15 cellular contexts compared by ENCODE assay signal in the genomic region with DNA sequence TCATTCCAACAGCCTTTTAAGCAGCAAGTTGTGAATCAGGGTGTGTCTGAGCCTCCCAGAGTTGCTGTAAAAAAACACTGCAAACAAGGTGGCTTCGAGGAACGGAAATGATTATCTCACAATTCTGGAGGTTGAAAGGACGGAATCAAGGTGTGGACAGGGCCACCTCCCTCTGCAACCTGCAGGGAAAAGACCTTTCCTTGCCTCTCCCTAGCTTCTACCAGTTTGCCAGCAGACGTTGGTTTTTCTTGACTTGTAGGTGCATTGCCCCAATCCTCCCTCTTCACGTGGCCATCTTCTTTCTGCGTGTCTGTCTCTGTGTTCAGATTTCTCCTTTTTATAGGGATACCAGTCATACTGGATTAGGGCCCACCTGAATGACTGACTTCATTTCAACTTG. TPM values are rescaled to one million over a fixed set of nuclear protein-coding genes. Genes with fewer than 3 reads are reported as not detected.
DNase-seq lines count a peak whose midpoint lies in the region; ATAC-seq, FAIRE-seq and TF ChIP-seq lines count a peak whose summit lies in the region.
"Had no signal": no experiment of that assay in that cellular context is flagged by ENCODE, and none has a peak within 500 bp of the region (broad histone marks: within the 10 kb centered on the region; RNA-seq: fewer than 3 reads in every experiment).

No MANE protein-coding gene starts in this region.

- intact Hi-C loops in K562 (cut with micrococcal nuclease) = no loop called here

- WGBS in K562 (ENCODE audit: insufficient coverage, low coverage, missing lambda C conversion rate) = 0% methylated on average over 6 of the region's 6 CpGs
- WGBS in small intestine, 3 donors = 33 to 72% (median 56%) methylated on average over 6 of the region's 6 CpGs
- 49% methylated on average over 6 of the region's 6 CpGs for WGBS in SK-N-SH (ENCODE audit: low lambda C conversion rate)

- H3K9me3 ChIP-seq in K562 (replicated peaks; ENCODE audit: control insufficient read depth, insufficient read depth, low read depth, low read length) (no peaks in the 10 kb centered on the region), small intestine (ENCODE audit: control insufficient read depth, low read depth) (no peaks in the 10 kb centered on the region), SK-N-SH (no peaks in the 10 kb centered on the region), SJCRH30 (replicated peaks) (no peaks in the 10 kb centered on the region), HAP-1 (peaks cover 3% of the 10 kb centered on the region; the same call in 1 of the 2 replicates)
- H3K9me3 ChIP-seq: BE2C had no signal

- CTCF ChIA-PET in K562 (lab: Yijun Ruan, JAX; ENCODE audit: low intra/inter-chr PET ratio) (no interaction called here), SK-N-SH (lab: Yijun Ruan, JAX) (interaction anchor here (1.5 kb wide), 1 partner anchor 248 kb away, joined by 3 read pairs; no protein-coding TSS in a partner anchor)

- no peak overlapping the region for H3K4me2 ChIP-seq in K562 (ENCODE audit: insufficient read depth, low read length)
- H3K4me2 ChIP-seq in SK-N-SH = no peak overlapping the region
- H3K4me2 ChIP-seq: A549 had no signal

- TF ChIP-seq RAD21 in K562 (CRISPR knock-in tag; conservative IDR thresholded peaks at IDR 0.05 in 1 of 2, IDR thresholded peaks at IDR 0.05 in 1 of 2) (no peak), SK-N-SH (IDR thresholded peaks at IDR 0.05; ENCODE audit: low read length) (no peak)

- no peaks in the 10 kb centered on the region for H3K36me3 ChIP-seq in K562 (ENCODE audit: control insufficient read depth, insufficient read depth, low read length)
- no peaks in the 10 kb centered on the region for H3K36me3 ChIP-seq in small intestine (ENCODE audit: control insufficient read depth in 2 of 2, insufficient read depth in 2 of 2, low read length in 2 of 2)
- H3K36me3 ChIP-seq in SK-N-SH (replicated peaks in 1 of 2; ENCODE audit: control insufficient read depth in 1 of 2, insufficient read depth in 2 of 2, low read length in 1 of 2) = no peaks in the 10 kb centered on the region
- H3K36me3 ChIP-seq in SJCRH30 = no peaks in the 10 kb centered on the region
- no peaks in the 10 kb centered on the region for H3K36me3 ChIP-seq in HAP-1 (replicated peaks)
- H3K36me3 ChIP-seq: BE2C had no signal

- peaks cover 3 to 36% of the 10 kb centered on the region in 2 experiments; a peak in 4 of 5 replicates for H3K27me3 ChIP-seq in K562 (ENCODE audit: control insufficient read depth in 2 of 2, insufficient read depth in 2 of 2, low read length in 2 of 2)
- no peaks in the 10 kb centered on the region for H3K27me3 ChIP-seq in small intestine (ENCODE audit: control insufficient read depth in 2 of 2, insufficient read depth in 2 of 2, low read length in 2 of 2)
- H3K27me3 ChIP-seq in SK-N-SH (ENCODE audit: insufficient read depth) = no peaks in the 10 kb centered on the region; the same call in 1 of the 2 replicates
- H3K27me3 ChIP-seq in SJCRH30 = no peaks in the 10 kb centered on the region
- H3K27me3 ChIP-seq in HAP-1 (ENCODE audit: low read depth) = no peaks in the 10 kb centered on the region
- H3K27me3 ChIP-seq: BE2C had no signal

- no peak for TF ChIP-seq POLR2A in K562 (conservative IDR thresholded peaks at IDR 0.05)

- in situ Hi-C loops in K562 (cut with MboI) = no loop called here
- in situ Hi-C loops in HAP-1 (cut with MboI; ENCODE audit: low sequenced_read_pairs) = no loop called here

- DNase-seq in K562 (ENCODE audit: extremely low read depth in 1 of 4, low spot score in 3 of 4) = no peak
- peak; percentile 12 for DNase-seq in islet precursor cell
- DNase-seq in small intestine = peak; percentile 77
- DNase-seq in SK-N-SH = no peak
- no peak for DNase-seq in SJCRH30
- DNase-seq in T-helper 2 cell = no peak
- no peak for DNase-seq in HAP-1 (ENCODE audit: low spot score in 2 of 2)
- DNase-seq: BE2C; CD4-positive, alpha-beta memory T cell; DMS79 had no signal

- H4K20me1 ChIP-seq in K562 (replicated peaks; ENCODE audit: control insufficient read depth, insufficient read depth, low read length) (no peaks in the 10 kb centered on the region), SK-N-SH (ENCODE audit: insufficient read depth) (no peaks in the 10 kb centered on the region)

- no peak for TF ChIP-seq CTCF in K562 (IDR thresholded peaks at IDR 0.05 in 2 of 3, conservative IDR thresholded peaks at IDR 0.05 in 1 of 3; ENCODE audit: insufficient read depth in 2 of 3, low read depth in 1 of 3, low read length in 3 of 3)
- TF ChIP-seq CTCF in SK-N-SH (IDR thresholded peaks at IDR 0.05) = no peak

- TF ChIP-seq EP300 in K562 (IDR thresholded peaks at IDR 0.05; ENCODE audit: low read length) = no peak
- TF ChIP-seq EP300 in SK-N-SH (IDR thresholded peaks at IDR 0.05; ENCODE audit: borderline replicate concordance in 1 of 2, low read depth in 1 of 2, low read length in 1 of 2) = no peak

- no peak overlapping the region for H3K9ac ChIP-seq in K562 (ENCODE audit: insufficient read depth in 1 of 2, low read depth in 2 of 2, low read length in 2 of 2)
- H3K9ac ChIP-seq in SK-N-SH = no peak overlapping the region

- H3K79me2 ChIP-seq in K562 (ENCODE audit: control insufficient read depth, insufficient read depth, low read length) (no peaks in the 10 kb centered on the region), SK-N-SH (ENCODE audit: insufficient read depth) (no peaks in the 10 kb centered on the region)

- POLR2A ChIA-PET in K562 (lab: Yijun Ruan, JAX) (no interaction called here), SK-N-SH (lab: Yijun Ruan, JAX) (no interaction called here)

- FAIRE-seq in K562 (lab: Jason Lieb, UNC) (no peak), small intestine (lab: Jason Lieb, UNC) (no peak)
- FAIRE-seq: A549, G401.6, GM12892 had no signal

- H3K27ac ChIP-seq in K562 (ENCODE audit: extremely low read depth, low read depth, low read length) (no peak overlapping the region), small intestine (ENCODE audit: low read depth in 1 of 2, low read length in 1 of 2) (no peak overlapping the region), SK-N-SH (ENCODE audit: low read depth in 2 of 2, low read length in 1 of 2) (no peak overlapping the region), SJCRH30 (no peak overlapping the region)
- H3K27ac ChIP-seq: A549, C4-2B had no signal

- H3K9me1 ChIP-seq in K562 (ENCODE audit: control insufficient read depth, insufficient read depth, low read length) = no peaks in the 10 kb centered on the region

- H3K9me2 ChIP-seq in SK-N-SH = no peaks in the 10 kb centered on the region

- no peaks in the 10 kb centered on the region for H3K4me1 ChIP-seq in K562 (replicated peaks in 1 of 2; ENCODE audit: control insufficient read depth in 2 of 2, insufficient read depth in 2 of 2, low read length in 2 of 2)
- H3K4me1 ChIP-seq in small intestine (ENCODE audit: control insufficient read depth in 2 of 2, insufficient read depth in 1 of 2, low read depth in 1 of 2, low read length in 1 of 2) = peaks cover 0 to 4% of the 10 kb centered on the region in 2 donors
- no peaks in the 10 kb centered on the region; a peak in 1 of 4 replicates for H3K4me1 ChIP-seq in SK-N-SH (ENCODE audit: control insufficient read depth in 1 of 2, insufficient read depth in 2 of 2, low read depth in 1 of 2, low read length in 1 of 2)
- no peaks in the 10 kb centered on the region for H3K4me1 ChIP-seq in SJCRH30
- H3K4me1 ChIP-seq in HAP-1 = peaks cover 17% of the 10 kb centered on the region
- H3K4me1 ChIP-seq: A549, BE2C had no signal

- no peak overlapping the region for H3K4me3 ChIP-seq in K562
- H3K4me3 ChIP-seq in small intestine (ENCODE audit: low read depth in 1 of 2, low read length in 2 of 2) = no peak overlapping the region
- H3K4me3 ChIP-seq in SK-N-SH (ENCODE audit: low read depth in 2 of 2, low read length in 1 of 2) = no peak overlapping the region
- H3K4me3 ChIP-seq in SJCRH30 = no peak overlapping the region
- H3K4me3 ChIP-seq in HAP-1 = no peak overlapping the region
- H3K4me3 ChIP-seq: A549 had no signal

- no peak for ATAC-seq in K562
- ATAC-seq: A549, HCT116 had no signal

- H2AFZ ChIP-seq in K562 (ENCODE audit: low read depth, low read length) (0 out of 2 replicates have a peak overlapping the region, but pooled peaks have one; percentile 21), SK-N-SH (ENCODE audit: low read depth) (no peak overlapping the region)

- no peaks in the 10 kb centered on the region for H3F3A ChIP-seq in SK-N-SH (replicated peaks; ENCODE audit: insufficient read depth)

- no TSS peak for BruUV-seq in K562 (replicated peaks; lab: Mats Ljungman, UMichigan)

TF ChIP-seq in K562, 482 proteins besides CTCF, POLR2A, EP300 and RAD21 (continues in another document):
- no peak for TF ChIP-seq RFX5 (IDR thresholded peaks at IDR 0.05; ENCODE audit: low read depth, low read length)
- TF ChIP-seq ESRRA (IDR thresholded peaks at IDR 0.05; ENCODE audit: borderline replicate concordance, low read depth) = no peak

TF ChIP-seq in SK-N-SH, 30 proteins besides CTCF, POLR2A, EP300 and RAD21:
- TF ChIP-seq NFIC (IDR thresholded peaks at IDR 0.05; ENCODE audit: borderline replicate concordance) (no peak), YY1 (IDR thresholded peaks at IDR 0.05; ENCODE audit: low read depth) (no peak), NRF1 (IDR thresholded peaks at IDR 0.05; ENCODE audit: low read depth, low read length) (no peak)

RNA-seq across cellular contexts. Expression of a gene that starts 24.8 kb away (rescaled TPM):
- 56.9 and 132 TPM in 2 replicates for total RNA-seq in K562 (2011; cell fraction: chromatin; rRNA removed; ENCODE audit: low replicate concordance)
- 27.5 and 28.5 TPM in 2 replicates for total RNA-seq in K562 (2011; cell fraction: nucleolus; rRNA removed)
- 54.1 and 66.5 TPM in 2 replicates for total RNA-seq in K562 (2011; cell fraction: nucleoplasm; rRNA removed)
- 6.6 and 8.2 TPM in 2 replicates for total RNA-seq in K562 (2014; rRNA removed)
- 11.2 and 12.4 TPM in 2 replicates for total RNA-seq in K562 (2014; rRNA removed; fragmentation: Illumina TruSeq; extraction: Trizol)
- 13.6 and 14.6 TPM in 2 replicates for total RNA-seq in K562 (2015; rRNA removed; fragmentation: Illumina TruSeq; extraction: Trizol)
- total RNA-seq in K562 (2021) = 20.4 and 22.1 TPM in 2 replicates
- polyA plus RNA-seq in K562 (2011; rRNA removed) = 11.3 and 16.0 TPM in 2 replicates
- polyA plus RNA-seq in K562 (2011; cell fraction: cytosol; rRNA removed) = 6.2 and 8.7 TPM in 2 replicates
- 53.6 and 59.0 TPM in 2 replicates for polyA plus RNA-seq in K562 (2011; cell fraction: nucleus; rRNA removed)
- polyA plus RNA-seq in K562 (2012) = 13.3 and 19.4 TPM in 2 replicates
- polyA plus RNA-seq in K562 (2014; fragmentation: Illumina TruSeq; extraction: Trizol) = 17.6 and 21.1 TPM in 2 replicates
- 1 to 10 TPM; 2.5 to 2.8 TPM for polyA plus RNA-seq in K562 (2014; fragmentation: Nextera tagmentation; extraction: Ambion mirVana)
- 14.3 and 15.6 TPM in 2 replicates for polyA plus RNA-seq in K562 (2014; rRNA removed)
- 32.2 and 35.7 TPM in 2 replicates for polyA minus RNA-seq in K562 (2011; rRNA and poly(A)+ RNA removed)
- polyA minus RNA-seq in K562 (2011; cell fraction: cytosol; rRNA and poly(A)+ RNA removed) = 9.0 and 13.8 TPM in 2 replicates
- 29.2 and 61.2 TPM in 2 replicates for polyA minus RNA-seq in K562 (2011; cell fraction: nucleus; rRNA and poly(A)+ RNA removed)
- 10 to 100 TPM in 2 of 3 donors, 1 to 10 TPM in 1; 6.5 to 15.3 (median 12.3) TPM for polyA plus RNA-seq in small intestine
- 7.8 and 9.1 TPM in 2 replicates for polyA plus RNA-seq in SK-N-SH (2012; rRNA removed)
- 7.4 and 7.5 TPM in 2 replicates for polyA plus RNA-seq in SK-N-SH (2012; cell fraction: cytosol; rRNA removed)
- 20.6 and 30.2 TPM in 2 replicates for polyA plus RNA-seq in SK-N-SH (2012; cell fraction: nucleus; rRNA removed)
- total RNA-seq in SJCRH30 (2014; rRNA removed; shearing (Covaris generic)) = 26.6 and 29.7 TPM in 2 replicates

Comparison
In these comparisons a context has a peak if more than half of its experiments do, and no peak if none do; other contexts are left out.
1. DNase-seq: peak in islet precursor cell (single experiment) and small intestine (single experiment); none in K562 (0 of 4), SK-N-SH (single experiment), SJCRH30 (0 of 2), T-helper 2 cell (0 of 5) and HAP-1 (0 of 2).